In the genomic region with DNA sequence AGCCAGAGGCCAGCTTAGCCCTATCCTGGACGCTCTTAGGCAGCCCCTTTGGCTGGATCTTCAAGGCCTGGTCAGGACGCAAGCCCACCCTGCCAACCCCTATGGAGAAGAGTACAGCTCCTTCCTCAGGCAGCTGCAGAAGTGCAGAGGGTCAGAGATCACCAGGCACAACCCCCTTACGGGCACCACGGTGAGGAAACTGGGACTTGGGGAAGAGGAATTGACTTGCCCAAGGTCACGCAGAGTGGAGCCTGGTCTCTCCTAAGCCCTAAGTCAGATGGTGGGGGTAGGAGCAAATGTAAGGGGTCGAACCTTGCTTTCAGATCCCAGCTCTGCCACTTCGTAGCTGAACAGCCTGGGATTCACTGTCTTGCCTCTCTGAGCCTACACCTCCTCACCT, we compare ENCODE assay signal across 16 cellular contexts. TPM values are rescaled to one million over a fixed set of nuclear protein-coding genes. Genes with fewer than 3 reads are reported as not detected.
DNase-seq lines count a peak whose midpoint lies in the region; ATAC-seq and TF ChIP-seq lines count a peak whose summit lies in the region.
"Had no signal": no experiment of that assay in that cellular context is flagged by ENCODE, and none has a peak within 500 bp of the region (broad histone marks: within the 10 kb centered on the region; RNA-seq: fewer than 3 reads in every experiment).

No MANE protein-coding gene starts in this region.

- ATAC-seq in HCT116 (no peak), natural killer cell (no peak), GM21529 (IDR thresholded peaks at IDR 0.05; ENCODE audit: unreplicated experiment) (no peak)

- TF ChIP-seq CTCF in CD14-positive monocyte (IDR thresholded peaks at IDR 0.05), result no peak
- no peak for TF ChIP-seq CTCF in HCT116 (IDR thresholded peaks at IDR 0.05 in 2 of 3, conservative IDR thresholded peaks at IDR 0.05 in 1 of 3; ENCODE audit: borderline replicate concordance in 1 of 3, insufficient read depth in 1 of 3, low read depth in 2 of 3, low read length in 2 of 3)
- no peak for TF ChIP-seq CTCF in VCaP (conservative IDR thresholded peaks at IDR 0.05)
- TF ChIP-seq CTCF in natural killer cell (IDR thresholded peaks at IDR 0.05), result no peak
- no peak for TF ChIP-seq CTCF in nephron progenitor cell (IDR thresholded peaks at IDR 0.05)

- no peaks in the 10 kb centered on the region for H3K9me2 ChIP-seq in HCT116 (ENCODE audit: insufficient read depth)

- H2AFZ ChIP-seq in HCT116 (ENCODE audit: low read depth, low read length, poor library complexity, severe bottlenecking), result no peak overlapping the region

- TF ChIP-seq POLR2A in HCT116 (IDR thresholded peaks at IDR 0.05; ENCODE audit: borderline replicate concordance, extremely low read depth, insufficient read depth, insufficient read length), result no peak

- POLR2A ChIA-PET in HCT116 (lab: Charles Lee), result interaction anchor here (1.4 to 1.7 kb wide), 5 partner anchors 12 to 156 kb away, joined by 3 to 7 read pairs (median 4); partner anchors contain the start of gene ASAP3

- H3K9ac ChIP-seq in HCT116 (ENCODE audit: low read length), result no peak overlapping the region

- CTCF ChIA-PET in HCT116 (lab: Charles Lee), result interaction anchor here (1.4 to 5.3 kb wide), 6 partner anchors 12 to 124 kb away, joined by 4 to 48 read pairs (median 9); no protein-coding TSS in a partner anchor

- H3K36me3 Mint-ChIP-seq in CD14-positive monocyte (peaks cover 1 to 9% of the 10 kb centered on the region in 2 donors), natural killer cell (no peaks in the 10 kb centered on the region), nephron progenitor cell (ENCODE audit: low read depth) (peaks cover 2% of the 10 kb centered on the region)

- TF ChIP-seq RAD21 in HCT116 (IDR thresholded peaks at IDR 0.05; ENCODE audit: low read depth), result no peak

- H3K4me2 ChIP-seq in HCT116 (ENCODE audit: low read length), result peak overlapping the region; percentile 97

- H3K4me1 ChIP-seq in HCT116 (ENCODE audit: control insufficient read depth in 1 of 2, insufficient read depth in 2 of 2, low read length in 2 of 2), result peaks cover 46 to 72% of the 10 kb centered on the region in 2 experiments

- RAD21 ChIA-PET in HCT116 (lab: Charles Lee; ENCODE audit: low non-redundant PET in 1 of 2, low total read pairs in 2 of 2, uncharacterized antibody in 2 of 2, unreplicated experiment in 2 of 2), result interaction anchor here in 1 of 2 experiments (1.5 kb wide), 1 partner anchor 30 kb away, joined by 7 read pairs; no protein-coding TSS in a partner anchor

- H3K9me3 Mint-ChIP-seq in CD14-positive monocyte, result no peaks in the 10 kb centered on the region
- H3K9me3 Mint-ChIP-seq in natural killer cell, result no peaks in the 10 kb centered on the region
- no peaks in the 10 kb centered on the region for H3K9me3 Mint-ChIP-seq in nephron progenitor cell
- H3K9me3 Mint-ChIP-seq: activated T-cell treated with anti-CD3 and anti-CD28 coated beads, Interleukin-2, amount 50 U/mL, for 24 hours; stimulated activated naive CD8-positive, alpha-beta T cell treated with anti-CD3 and anti-CD28 coated beads, Interleukin-15, Interleukin-2, amounts not matched to agents 100 ng/mL and 50 ng/mL, for 24 hours had no signal

- no peaks in the 10 kb centered on the region for H3K27me3 ChIP-seq in HCT116 (ENCODE audit: insufficient read depth, low read length)

- no peaks in the 10 kb centered on the region for H3K9me3 ChIP-seq in HCT116 (ENCODE audit: control insufficient read depth in 1 of 2, insufficient read depth in 1 of 2, low read depth in 1 of 2, low read length in 2 of 2)
- H3K9me3 ChIP-seq: HAP-1 had no signal

- H3K27me3 Mint-ChIP-seq in CD14-positive monocyte (ENCODE audit: low read depth in 3 of 3), result no peaks in the 10 kb centered on the region
- no peaks in the 10 kb centered on the region for H3K27me3 Mint-ChIP-seq in natural killer cell (ENCODE audit: low read depth in 2 of 2)
- H3K27me3 Mint-ChIP-seq in nephron progenitor cell (ENCODE audit: low read depth, poor library complexity), result peaks cover 16% of the 10 kb centered on the region
- H3K27me3 Mint-ChIP-seq: activated T-cell treated with anti-CD3 and anti-CD28 coated beads, Interleukin-2, amount 50 U/mL, for 24 hours; stimulated activated naive CD8-positive, alpha-beta T cell treated with anti-CD3 and anti-CD28 coated beads, Interleukin-15, Interleukin-2, amounts not matched to agents 100 ng/mL and 50 ng/mL, for 24 hours had no signal

- H3K27ac ChIP-seq in HCT116 (ENCODE audit: low read depth, low read length), result peak overlapping the region; percentile 80
- H3K27ac ChIP-seq in VCaP, result peak overlapping the region; percentile 73
- H3K27ac ChIP-seq: C4-2B had no signal

- DNase-seq in CD14-positive monocyte (ENCODE audit: low spot score) (no peak), HCT116 (ENCODE audit: low read depth, low spot score) (no peak), natural killer cell (no peak), NCI-H226 (no peak), nephron progenitor cell (no peak), 8988T (no peak)
- DNase-seq: activated CD4-positive, CD25-positive, alpha-beta regulatory T cell treated with anti-CD3 and anti-CD28 coated beads, Interleukin-2, amount 50 U/mL, for 72 hours; activated T-cell treated with anti-CD3 and anti-CD28 coated beads, Interleukin-2, amount 50 U/mL, for 24 hours; amniotic stem cell; NCI-H1436; NCI-H446 had no signal

- H3K27ac Mint-ChIP-seq in CD14-positive monocyte (peak overlapping the region; percentile 94 to 99 (median 97)), natural killer cell (peak overlapping the region in 1 of 2 donors; percentile 81), nephron progenitor cell (no peak overlapping the region)
- H3K27ac Mint-ChIP-seq: stimulated activated naive CD8-positive, alpha-beta T cell treated with anti-CD3 and anti-CD28 coated beads, Interleukin-15, Interleukin-2, amounts not matched to agents 100 ng/mL and 50 ng/mL, for 24 hours had no signal

- peaks cover 90% of the 10 kb centered on the region for H3K4me1 Mint-ChIP-seq in CD14-positive monocyte
- peaks cover 46 to 70% of the 10 kb centered on the region in 2 donors for H3K4me1 Mint-ChIP-seq in natural killer cell
- peaks cover 40% of the 10 kb centered on the region for H3K4me1 Mint-ChIP-seq in nephron progenitor cell

- peaks cover 64% of the 10 kb centered on the region for H3K79me2 ChIP-seq in HCT116 (ENCODE audit: insufficient read depth, low read length)

- BruUV-seq in HCT116 (replicated peaks; lab: Mats Ljungman, UMichigan), result no TSS peak

- H4K20me1 ChIP-seq in HCT116 (ENCODE audit: insufficient read depth), result no peaks in the 10 kb centered on the region

- intact Hi-C loops in CD14-positive monocyte (cut with micrococcal nuclease), result loop anchor here in 1 of 2 donors (5.0 kb wide), 1 partner anchor 185 kb away; the partner anchor contains the start of gene HNRNPR
- intact Hi-C loops in HCT116 (cut with micrococcal nuclease), result no loop called here
- intact Hi-C loops in natural killer cell (cut with micrococcal nuclease), result no loop called here

- peak overlapping the region; percentile 82 to 94 for H3K4me3 Mint-ChIP-seq in CD14-positive monocyte
- H3K4me3 Mint-ChIP-seq in natural killer cell, result peak overlapping the region; percentile 68
- H3K4me3 Mint-ChIP-seq in nephron progenitor cell, result no peak overlapping the region

- peaks cover 0 to 9% of the 10 kb centered on the region in 2 experiments; a peak in 1 of 4 replicates for H3K36me3 ChIP-seq in HCT116 (ENCODE audit: control insufficient read depth in 1 of 2, insufficient read depth in 2 of 2, low read length in 2 of 2)

- H3K4me3 ChIP-seq in HCT116 (replicated peaks in 1 of 2; ENCODE audit: low read depth in 1 of 2, low read length in 2 of 2), result peak overlapping the region in 1 of 2 experiments; percentile 84; a peak in 1 of 4 replicates

TF ChIP-seq in HCT116, 20 proteins besides CTCF, POLR2A, EP300 and RAD21 (continues in another document):
- TF ChIP-seq CEBPB (IDR thresholded peaks at IDR 0.05; ENCODE audit: low read depth), result no peak
- no peak for TF ChIP-seq ZBTB33 (IDR thresholded peaks at IDR 0.05; ENCODE audit: extremely low read depth, insufficient replicate concordance, low read length)
- TF ChIP-seq ZNF274 (IDR thresholded peaks at IDR 0.05; ENCODE audit: low read depth, low read length), result no peak
- TF ChIP-seq TCF7L2 (IDR thresholded peaks at IDR 0.05; ENCODE audit: borderline replicate concordance, extremely low read depth, insufficient read depth, insufficient read length), result no peak

RNA-seq across cellular contexts. Expression of gene E2F2, which starts 3.7 kb away (rescaled TPM):
- polyA plus RNA-seq in CD14-positive monocyte, result 1 to 10 TPM in 1 of 2 donors, under 1 TPM in 1; 0.24 to 1.8 TPM
- total RNA-seq in HCT116 (2021; ENCODE audit: unreplicated experiment), result 16.3 TPM
- 4.0 and 5.3 TPM in 2 replicates for polyA plus RNA-seq in HCT116 (2012)
- 1 to 10 TPM; 2.1 to 3.9 (median 3.2) TPM for total RNA-seq in natural killer cell

RNA-seq across cellular contexts. Expression of gene ID3, which starts 31.9 kb away (rescaled TPM):
- polyA plus RNA-seq in CD14-positive monocyte, result 1 to 10 TPM; 1.1 to 2.5 TPM
- total RNA-seq in HCT116 (2021; ENCODE audit: unreplicated experiment), result 183 TPM
- polyA plus RNA-seq in HCT116 (2012), result 116 and 167 TPM in 2 replicates
- total RNA-seq in natural killer cell, result 1 to 10 TPM in 2 of 3 donors, under 1 TPM in 1; 0.29 to 6.5 (median 2.4) TPM

RNA-seq across cellular contexts. Expression of gene ASAP3, which starts 43.4 kb away (rescaled TPM):
- under 1 TPM in 1 of 2 donors, not detected in 1; 0.27 TPM for polyA plus RNA-seq in CD14-positive monocyte
- total RNA-seq in HCT116 (2021; ENCODE audit: unreplicated experiment), result 19.7 TPM
- 9.9 and 11.9 TPM in 2 replicates for polyA plus RNA-seq in HCT116 (2012)
- total RNA-seq in natural killer cell, result under 1 TPM; 0.25 to 0.70 (median 0.59) TPM

Comparison
In these comparisons a context has a peak if more than half of its experiments do, and no peak if none do; other contexts are left out.
1. RNA of gene ID3, which starts 31.9 kb away (total RNA-seq): 183 TPM in HCT116 (single experiment); 0.29 to 6.5 TPM in natural killer cell; every median in the first group is over 10 times any median in the second.
2. RNA of gene ASAP3, which starts 43.4 kb away (total RNA-seq): 19.7 TPM in HCT116 (single experiment); 0.25 to 0.70 TPM in natural killer cell; every median in the first group is over 10 times any median in the second.